In genomic region chr1:149877211-149877946, GRCh38 we compare ENCODE assay signal across 13 cellular contexts.
"Had no signal": no experiment of that assay in that cellular context is flagged by ENCODE, and none has a peak within 500 bp of the region (broad histone marks: within the 10 kb centered on the region; RNA-seq: fewer than 3 reads in every experiment).

No MANE protein-coding gene starts in this region.

- H3K27ac Mint-ChIP-seq: natural killer cell, progenitor cell of endocrine pancreas had no signal

- H3K4me3 ChIP-seq: lower lobe of right lung, spleen, transverse colon had no signal

- DNase-seq: activated naive CD4-positive, alpha-beta T cell treated with anti-CD3 and anti-CD28 coated beads, Interleukin-2, amount 50 U/mL, for 16 hours; dermis blood vessel endothelial cell; hippocampal formation; lower lobe of right lung; natural killer cell; nucleus accumbens; spleen; stimulated activated CD4-positive, alpha-beta T cell treated with anti-CD3 and anti-CD28 coated beads, Interleukin-1b, Interleukin-23, amount 100 ng/mL, for 48 hours; stimulated activated naive CD4-positive, alpha-beta T cell; substantia nigra; transverse colon had no signal

- H3K36me3 Mint-ChIP-seq: natural killer cell had no signal

- H3K27me3 Mint-ChIP-seq: progenitor cell of endocrine pancreas had no signal

- H3K9me3 Mint-ChIP-seq: natural killer cell had no signal

- H3K4me1 ChIP-seq: lower lobe of right lung, transverse colon had no signal

- H3K27me3 ChIP-seq: spleen, transverse colon had no signal

- H3K27ac ChIP-seq: lower lobe of right lung, spleen, transverse colon had no signal

- H3K36me3 ChIP-seq: lower lobe of right lung, spleen, transverse colon had no signal

- H3K9me3 ChIP-seq: lower lobe of right lung, spleen, transverse colon had no signal

- ATAC-seq: lower lobe of right lung, natural killer cell, sciatic nerve had no signal

- H3K4me3 Mint-ChIP-seq: natural killer cell had no signal
